ENCODE assay signal across 16 cellular contexts in genomic region chrX:129934461-129934860, GRCh38.
"Had no signal": no experiment of that assay in that cellular context is flagged by ENCODE, and none has a peak within 500 bp of the region (broad histone marks: within the 10 kb centered on the region; RNA-seq: fewer than 3 reads in every experiment).

No MANE protein-coding gene starts in this region.

- H3K9me3 Mint-ChIP-seq: activated CD4-positive, alpha-beta memory T cell treated with anti-CD3 and anti-CD28 coated beads, Interleukin-2, amount 10 ng/mL, durations not matched to agents 7 days and 5 days; memory B cell; natural killer cell treated with Interleukin-12 subunit alpha and Interleukin-12 subunit beta and Interleukin-15 and Interleukin-18, amount 100 ng/mL, for 72 hours had no signal

- H3K27ac ChIP-seq: esophagus squamous epithelium, heart left ventricle, left lung, ovary, thoracic aorta had no signal

- H3K4me3 ChIP-seq: esophagus squamous epithelium, heart left ventricle, left lung, ovary, thoracic aorta had no signal

- H3K27me3 ChIP-seq: esophagus squamous epithelium, left lung, ovary had no signal

- DNase-seq: activated CD4-positive, alpha-beta memory T cell treated with anti-CD3 and anti-CD28 coated beads, Interleukin-2, amount 10 ng/mL, durations not matched to agents 7 days and 5 days; activated CD4-positive, alpha-beta T cell treated with anti-CD3 and anti-CD28 coated beads for 1 hour; activated CD8-positive, alpha-beta memory T cell treated with anti-CD3 and anti-CD28 coated beads, Interleukin-2, amount 50 U/mL, for 4 hours; cerebellar nuclear complex; esophagus squamous epithelium; foreskin fibroblast; heart left ventricle; islet precursor cell; left lung; ovary; stimulated activated CD4-positive, alpha-beta T cell treated with anti-CD3 and anti-CD28 coated beads, Interleukin-4, amount 100 ng/mL, for 1 hour; stimulated activated CD8-positive, alpha-beta memory T cell treated with anti-CD3 and anti-CD28 coated beads, Interleukin-4, amount 100 ng/mL, for 48 hours; stimulated activated naive CD8-positive, alpha-beta T cell treated with anti-CD3 and anti-CD28 coated beads, Interleukin-15, Interleukin-2, amounts not matched to agents 100 U/mL and 50 U/mL, for 24 hours had no signal

- H3K4me3 Mint-ChIP-seq: memory B cell had no signal

- H3K27me3 Mint-ChIP-seq: memory B cell had no signal

- H3K4me1 ChIP-seq: left lung had no signal

- H3K9me3 ChIP-seq: esophagus squamous epithelium, heart left ventricle, left lung, ovary, thoracic aorta had no signal

- H3K27ac Mint-ChIP-seq: activated CD4-positive, alpha-beta memory T cell treated with anti-CD3 and anti-CD28 coated beads, Interleukin-2, amount 10 ng/mL, durations not matched to agents 7 days and 5 days; memory B cell; natural killer cell treated with Interleukin-12 subunit alpha and Interleukin-12 subunit beta and Interleukin-15 and Interleukin-18, amount 100 ng/mL, for 72 hours had no signal

- H3K36me3 ChIP-seq: left lung, ovary, thoracic aorta had no signal

- H3K36me3 Mint-ChIP-seq: memory B cell; natural killer cell treated with Interleukin-12 subunit alpha and Interleukin-12 subunit beta and Interleukin-15 and Interleukin-18, amount 100 ng/mL, for 72 hours had no signal
